ENCODE assay signal across 8 cellular contexts in genomic region chr16:14289692-14290340, GRCh38.
DNase-seq lines count a peak whose midpoint lies in the region; ATAC-seq and TF ChIP-seq lines count a peak whose summit lies in the region.

No MANE protein-coding gene starts in this region.

- peaks cover 3 to 9% of the 10 kb centered on the region in 2 experiments for H3K4me1 Mint-ChIP-seq in H9

- no peak overlapping the region for H3T11ph ChIP-seq in H9 (ENCODE audit: low read length)

- ATAC-seq in HG03521 (IDR thresholded peaks at IDR 0.05; ENCODE audit: unreplicated experiment): no peak
- ATAC-seq in HG02840 (IDR thresholded peaks at IDR 0.05; ENCODE audit: low FRiP score, unreplicated experiment): no peak

- H3K9me3 ChIP-seq in H9 (ENCODE audit: control insufficient read depth, low read depth, low read length) (no peaks in the 10 kb centered on the region), fibroblast of lung (ENCODE audit: control insufficient read depth, insufficient read depth, low read depth, low read length) (no peaks in the 10 kb centered on the region), mesenchymal stem cell (ENCODE audit: control insufficient read depth, low read length) (peaks cover 14% of the 10 kb centered on the region)

- H2BK12ac ChIP-seq in H9 (ENCODE audit: insufficient read length, low read depth, low read length) (no peak overlapping the region), mesenchymal stem cell (ENCODE audit: low read length in 2 of 2) (no peak overlapping the region)

- H3K56ac ChIP-seq in H9 (ENCODE audit: insufficient read length, low read depth, low read length): no peak overlapping the region

- H3K27ac ChIP-seq in H9 (ENCODE audit: insufficient read length, low read depth, low read length) (no peak overlapping the region), fibroblast of lung (ENCODE audit: insufficient read depth, low read length) (no peak overlapping the region), mesenchymal stem cell (ENCODE audit: low read length, poor library complexity, severe bottlenecking) (no peak overlapping the region)

- no peak overlapping the region for H3K4ac ChIP-seq in H9 (ENCODE audit: low read depth, low read length)
- no peak overlapping the region for H3K4ac ChIP-seq in mesenchymal stem cell (ENCODE audit: low read depth in 1 of 2, low read length in 2 of 2)

- in situ Hi-C loops in Caki2 (cut with HindIII; ENCODE audit: low pct_unique_long_range_greater_than_20kb, low sequenced_read_pairs): no loop called here

- H3K79me1 ChIP-seq in H9 (ENCODE audit: insufficient read depth, low read depth, low read length, poor library complexity, severe bottlenecking) (no peaks in the 10 kb centered on the region), mesenchymal stem cell (replicated peaks; ENCODE audit: low read length, poor library complexity, severe bottlenecking) (no peaks in the 10 kb centered on the region)

- no peak overlapping the region for H3K27ac Mint-ChIP-seq in H9

- H3K18ac ChIP-seq in H9 (ENCODE audit: insufficient read length, low read depth, low read length) (no peak overlapping the region), mesenchymal stem cell (ENCODE audit: low read depth in 1 of 2, low read length in 2 of 2) (no peak overlapping the region)

- H3K27me3 ChIP-seq in H9 (ENCODE audit: insufficient read depth, low read length): no peaks in the 10 kb centered on the region
- H3K27me3 ChIP-seq in fibroblast of lung (ENCODE audit: control insufficient read depth, insufficient read depth, low read length): no peaks in the 10 kb centered on the region
- H3K27me3 ChIP-seq in mesenchymal stem cell (ENCODE audit: control insufficient read depth in 1 of 2, insufficient read depth in 1 of 2, low read length in 2 of 2): no peaks in the 10 kb centered on the region

- H3K4me3 ChIP-seq in fibroblast of lung (replicated peaks in 1 of 4; ENCODE audit: control extremely low read depth in 1 of 4, insufficient read depth in 1 of 4, low read depth in 3 of 4, low read length in 4 of 4): no peak overlapping the region
- H3K4me3 ChIP-seq in mesenchymal stem cell (ENCODE audit: insufficient read depth in 1 of 2, low read depth in 1 of 2, low read length in 2 of 2): no peak overlapping the region

- H3K4me3 Mint-ChIP-seq in H9: no peak overlapping the region

- H2BK20ac ChIP-seq in H9 (ENCODE audit: low read depth, low read length, poor library complexity, severe bottlenecking): no peak overlapping the region

- H2BK120ac ChIP-seq in H9 (ENCODE audit: low read depth, low read length, poor library complexity, severe bottlenecking) (no peak overlapping the region), mesenchymal stem cell (ENCODE audit: low read depth, low read length) (no peak overlapping the region)

- H3K4me2 ChIP-seq in H9 (ENCODE audit: insufficient read depth, insufficient read length, low read length) (no peak overlapping the region), fibroblast of lung (ENCODE audit: extremely low read depth, insufficient read depth, low read length) (no peak overlapping the region), mesenchymal stem cell (ENCODE audit: low read length, poor library complexity, severe bottlenecking) (no peak overlapping the region)

- no peak overlapping the region for H3K23ac ChIP-seq in H9 (ENCODE audit: insufficient read length, low read depth, low read length)
- H3K23ac ChIP-seq in mesenchymal stem cell (ENCODE audit: low read length in 2 of 2): no peak overlapping the region

- H2BK5ac ChIP-seq in H9 (ENCODE audit: insufficient read length, low read length) (no peak overlapping the region), mesenchymal stem cell (ENCODE audit: low read depth, low read length, poor library complexity, severe bottlenecking) (no peak overlapping the region)

- H2BK15ac ChIP-seq in H9 (ENCODE audit: low read depth, low read length) (no peak overlapping the region), mesenchymal stem cell (ENCODE audit: low read depth, poor library complexity, severe bottlenecking) (no peak overlapping the region)

- H2AFZ ChIP-seq in H9 (ENCODE audit: low read length) (no peak overlapping the region), fibroblast of lung (ENCODE audit: low read length) (no peak overlapping the region), mesenchymal stem cell (ENCODE audit: low read depth, low read length) (no peak overlapping the region)

- H3K14ac ChIP-seq in H9 (ENCODE audit: insufficient read depth, low read length) (no peak overlapping the region), mesenchymal stem cell (ENCODE audit: low read length in 2 of 2) (no peak overlapping the region)

- whole genome bisulfite sequencing in H9 (ENCODE audit: extremely low coverage, insufficient read length, low lambda C conversion rate): no CpG with 5 or more reads among the region's 9 CpGs
- 52% methylated on average over 9 of the region's 9 CpGs for WGBS in mesenchymal stem cell

- no peak overlapping the region for H4K8ac ChIP-seq in H9 (replicated peaks; ENCODE audit: insufficient read length, low read depth, low read length)
- H4K8ac ChIP-seq in mesenchymal stem cell (ENCODE audit: low read length): no peak overlapping the region

- H3K23me2 ChIP-seq in H9 (ENCODE audit: insufficient read length, low read depth, low read length, poor library complexity, severe bottlenecking): peaks cover 13% of the 10 kb centered on the region

- H2AK5ac ChIP-seq in H9 (ENCODE audit: insufficient read length, low read length) (no peak overlapping the region), mesenchymal stem cell (ENCODE audit: low read length, severe bottlenecking) (no peak overlapping the region)

- no peaks in the 10 kb centered on the region for H4K20me1 ChIP-seq in H9 (ENCODE audit: control insufficient read depth, insufficient read depth, insufficient read length)
- no peaks in the 10 kb centered on the region for H4K20me1 ChIP-seq in fibroblast of lung (ENCODE audit: control insufficient read depth, extremely low read depth, insufficient read depth, low read length)

- H3K9me3 Mint-ChIP-seq in H9: peaks cover 4 to 6% of the 10 kb centered on the region in 2 experiments

- H3K36me3 Mint-ChIP-seq in H9 (ENCODE audit: insufficient read depth in 1 of 3, low read depth in 3 of 3): peaks cover 0 to 5% (median 2%) of the 10 kb centered on the region in 3 experiments; a peak in 5 of 7 replicates

- no peak overlapping the region for H4K5ac ChIP-seq in H9 (ENCODE audit: insufficient read length, low read depth, low read length)

- no peaks in the 10 kb centered on the region for H3K36me3 ChIP-seq in fibroblast of lung (ENCODE audit: control insufficient read depth, insufficient read depth, low read length)
- H3K36me3 ChIP-seq in mesenchymal stem cell (ENCODE audit: control insufficient read depth in 1 of 2, insufficient read depth in 2 of 2, low read depth in 1 of 2, low read length in 2 of 2): no peaks in the 10 kb centered on the region

- peaks cover 9% of the 10 kb centered on the region for H3K27me3 Mint-ChIP-seq in H9 (ENCODE audit: low read depth)

- no peak overlapping the region for H4K91ac ChIP-seq in H9 (ENCODE audit: insufficient read length, low read depth, low read length)
- H4K91ac ChIP-seq in mesenchymal stem cell (ENCODE audit: low read length): no peak overlapping the region

- TF ChIP-seq CTCF in H9 (conservative IDR thresholded peaks at IDR 0.05) (peak; percentile 91), fibroblast of lung (conservative IDR thresholded peaks at IDR 0.05 in 1 of 2, IDR thresholded peaks at IDR 0.05 in 1 of 2; ENCODE audit: low read depth in 1 of 2, low read length in 2 of 2) (peak; percentile 25 to 56)

- H3K79me2 ChIP-seq in H9 (ENCODE audit: insufficient read depth, low read length) (no peaks in the 10 kb centered on the region), fibroblast of lung (ENCODE audit: control insufficient read depth, insufficient read depth, low read length) (no peaks in the 10 kb centered on the region)

- DNase-seq in Caki2 (ENCODE audit: low read depth): peak; percentile 39
- DNase-seq in H9: peak; percentile 76
- peak; percentile 67 for DNase-seq in RKO (ENCODE audit: low spot score)
- DNase-seq in fibroblast of lung (ENCODE audit: low read depth in 2 of 2): peak in 1 of 2 donors; percentile 40
- no peak for DNase-seq in mesenchymal stem cell
- DNase-seq in inferior parietal cortex (ENCODE audit: extremely low spot score): no peak

- no peak overlapping the region for H3K9ac ChIP-seq in H9 (ENCODE audit: extremely low read depth, insufficient read length, low read length)
- no peak overlapping the region for H3K9ac ChIP-seq in fibroblast of lung (ENCODE audit: insufficient read depth, low read length)
- H3K9ac ChIP-seq in mesenchymal stem cell (ENCODE audit: low read length): no peak overlapping the region

- H3K4me1 ChIP-seq in H9 (ENCODE audit: insufficient read depth, low read length) (no peaks in the 10 kb centered on the region), fibroblast of lung (ENCODE audit: control insufficient read depth, extremely low read depth, insufficient read depth, low read length) (no peaks in the 10 kb centered on the region), mesenchymal stem cell (ENCODE audit: control insufficient read depth, insufficient read depth, low read depth, low read length) (peaks cover 8% of the 10 kb centered on the region)

Comparison
In these comparisons a context has a peak if more than half of its experiments do, and no peak if none do; other contexts are left out.
1. DNase-seq: peak in Caki2 (single experiment), H9 (single experiment) and RKO (single experiment); none in mesenchymal stem cell (single experiment) and inferior parietal cortex (single experiment).